ENCODE assay signal across 21 cellular contexts in genomic region chr10:3132036-3133025, GRCh38. TPM values are rescaled to one million over a fixed set of nuclear protein-coding genes. Genes with fewer than 3 reads are reported as not detected.
A peak's percentile ranks its signal among the peaks of the same experiment; 100 is the strongest.
DNase-seq lines count a peak whose midpoint lies in the region; ATAC-seq and TF ChIP-seq lines count a peak whose summit lies in the region.
"Had no signal": no experiment of that assay in that cellular context is flagged by ENCODE, and none has a peak within 500 bp of the region (broad histone marks: within the 10 kb centered on the region; RNA-seq: fewer than 3 reads in every experiment).

No MANE protein-coding gene starts in this region.

- no peak overlapping the region for H4K12ac ChIP-seq in trophoblast cell (ENCODE audit: low read depth, low read length)

- H3K4me3 Mint-ChIP-seq in endodermal cell = no peak overlapping the region
- H3K4me3 Mint-ChIP-seq: naive thymus-derived CD8-positive, alpha-beta T cell; T-helper 2 cell treated with Interferon-gamma antibody and Interleukin-4, amounts not matched to agents 5 μg/mL and 100 μg/mL, for 36 hours had no signal

- H3K27me3 ChIP-seq in endodermal cell (ENCODE audit: control insufficient read depth, insufficient read depth, low read length, poor library complexity, severe bottlenecking) (no peaks in the 10 kb centered on the region), trophoblast cell (ENCODE audit: insufficient read depth, low read length) (no peaks in the 10 kb centered on the region)
- H3K27me3 ChIP-seq: stomach had no signal

- peaks cover 1% of the 10 kb centered on the region for H3K9me3 Mint-ChIP-seq in endodermal cell
- H3K9me3 Mint-ChIP-seq: T-helper 2 cell treated with Interferon-gamma antibody and Interleukin-4, amounts not matched to agents 5 μg/mL and 100 μg/mL, for 36 hours had no signal

- H3K4me3 ChIP-seq in endodermal cell (ENCODE audit: low read length) = no peak overlapping the region
- no peak overlapping the region for H3K4me3 ChIP-seq in trophoblast cell (ENCODE audit: low read depth, low read length)
- H3K4me3 ChIP-seq: lung, stomach had no signal

- H3K4me2 ChIP-seq in trophoblast cell (ENCODE audit: low read length) = no peak overlapping the region

- no peak overlapping the region for H3K4ac ChIP-seq in trophoblast cell (ENCODE audit: low read depth, low read length)

- no peaks in the 10 kb centered on the region for H3K27me3 Mint-ChIP-seq in endodermal cell (ENCODE audit: insufficient read depth)
- H3K27me3 Mint-ChIP-seq: naive thymus-derived CD8-positive, alpha-beta T cell had no signal

- peak overlapping the region; percentile 76 for H3K18ac ChIP-seq in trophoblast cell (ENCODE audit: low read length)

- no peak overlapping the region for H2BK12ac ChIP-seq in trophoblast cell (ENCODE audit: low read length)

- no peak overlapping the region for H4K8ac ChIP-seq in trophoblast cell (ENCODE audit: low read depth, low read length)

- no peak overlapping the region for H2AK5ac ChIP-seq in trophoblast cell (ENCODE audit: low read length)

- DNase-seq in DMS53 (lab: John Stamatoyannopoulos, UW) (peak; percentile 15), DMS53 treated with DMSO at 0.1 percent for 48 hours (lab: John Stamatoyannopoulos, UW; ENCODE audit: unreplicated experiment) (no peak), RPMI7951 (ENCODE audit: low read depth) (peak; percentile 54), endodermal cell (no peak), trophoblast cell (peak; percentile 30 to 51)
- DNase-seq: amygdala; cerebellar nuclear complex; DND-41; Karpas-422; naive thymus-derived CD8-positive, alpha-beta T cell; NCI-H146; NCI-H226; stimulated activated CD4-positive, alpha-beta T cell treated with anti-CD3 and anti-CD28 coated beads, Interleukin-15, amount 100 ng/mL, for 24 hours; stomach had no signal

- no peaks in the 10 kb centered on the region for H3K79me1 ChIP-seq in trophoblast cell (ENCODE audit: low read length)

- whole genome bisulfite sequencing in endodermal cell (ENCODE audit: insufficient coverage in 1 of 2, insufficient read length in 1 of 2), 2 experiments = 94 to 95% methylated on average over 11 to 22 of the region's 22 CpGs
- WGBS in trophoblast cell (ENCODE audit: extremely low coverage, insufficient coverage, insufficient read length) = no CpG with 5 or more reads among the region's 22 CpGs

- H3K27ac Mint-ChIP-seq in endodermal cell = peak overlapping the region; percentile 38
- H3K27ac Mint-ChIP-seq: T-helper 2 cell treated with Interferon-gamma antibody and Interleukin-4, amounts not matched to agents 5 μg/mL and 100 μg/mL, for 36 hours had no signal

- ATAC-seq in HG02885 (IDR thresholded peaks at IDR 0.05; ENCODE audit: poor library complexity, unreplicated experiment) (no peak), HG02870 (IDR thresholded peaks at IDR 0.05; ENCODE audit: unreplicated experiment) (no peak), GM21367 (IDR thresholded peaks at IDR 0.05; ENCODE audit: unreplicated experiment) (no peak)
- ATAC-seq: naive thymus-derived CD8-positive, alpha-beta T cell had no signal

- no peak overlapping the region for H3K23ac ChIP-seq in trophoblast cell (ENCODE audit: low read length)

- no peak overlapping the region for H2BK120ac ChIP-seq in trophoblast cell (ENCODE audit: insufficient read depth, low read length, poor library complexity)

- H3K4me1 ChIP-seq in endodermal cell (ENCODE audit: control insufficient read depth, insufficient read depth, low read length) = no peaks in the 10 kb centered on the region
- no peaks in the 10 kb centered on the region for H3K4me1 ChIP-seq in trophoblast cell (ENCODE audit: control insufficient read depth in 1 of 2, insufficient read depth in 2 of 2, low read length in 2 of 2)

- peaks cover 1% of the 10 kb centered on the region for H3K4me1 Mint-ChIP-seq in endodermal cell

- H3K9me3 ChIP-seq in endodermal cell (ENCODE audit: control insufficient read depth, low read length) (no peaks in the 10 kb centered on the region), trophoblast cell (ENCODE audit: insufficient read depth, low read depth, low read length) (peaks cover 2% of the 10 kb centered on the region)

- peaks cover 74% of the 10 kb centered on the region for H3K36me3 Mint-ChIP-seq in endodermal cell (ENCODE audit: low read depth)

- no peak overlapping the region for H4K91ac ChIP-seq in trophoblast cell (ENCODE audit: low read depth, low read length)

- H3K14ac ChIP-seq in trophoblast cell (ENCODE audit: low read length) = no peak overlapping the region

- no peak overlapping the region for H2AFZ ChIP-seq in trophoblast cell (ENCODE audit: insufficient read depth, low read length, poor library complexity)

- no peak overlapping the region for H2BK5ac ChIP-seq in trophoblast cell (ENCODE audit: low read depth, low read length, poor library complexity)

- H3K79me2 ChIP-seq in trophoblast cell (ENCODE audit: control insufficient read depth, insufficient read depth, low read length, poor library complexity) = no peaks in the 10 kb centered on the region

- no peak overlapping the region for H3K27ac ChIP-seq in endodermal cell (ENCODE audit: low read depth, low read length)
- no peak overlapping the region for H3K27ac ChIP-seq in trophoblast cell (ENCODE audit: low read depth, low read length)
- H3K27ac ChIP-seq: 22Rv1, C4-2B, stomach had no signal

- H3K36me3 ChIP-seq in endodermal cell (ENCODE audit: control insufficient read depth, insufficient read depth, low read length) = peaks cover 45% of the 10 kb centered on the region
- H3K36me3 ChIP-seq in trophoblast cell (ENCODE audit: control insufficient read depth in 1 of 2, insufficient read depth in 2 of 2, low read length in 2 of 2) = peaks cover 76 to 86% of the 10 kb centered on the region in 2 experiments

- no peak overlapping the region for H3K9ac ChIP-seq in endodermal cell (ENCODE audit: extremely low read depth, low read length, poor library complexity, severe bottlenecking)
- no peak overlapping the region for H3K9ac ChIP-seq in trophoblast cell (ENCODE audit: low read length)

- no peak for TF ChIP-seq CTCF in endodermal cell (conservative IDR thresholded peaks at IDR 0.05)

RNA-seq across cellular contexts. Expression of gene PITRM1, which starts 40.3 kb away (rescaled TPM):
- 61.2 and 62.5 TPM in 2 replicates for total RNA-seq in RPMI7951 (2014; rRNA removed; shearing (Covaris generic))
- total RNA-seq in endodermal cell = 10 to 100 TPM; 45.3 to 50.2 TPM
- 47.0 TPM for polyA plus RNA-seq in endodermal cell (2013, experiment 1 of 2)
- 39.2 TPM for polyA plus RNA-seq in endodermal cell (2013, experiment 2 of 2)
- 38.5 and 39.4 TPM in 2 replicates for polyA plus RNA-seq in trophoblast cell (2013)

Comparison
In these comparisons a context has a peak if more than half of its experiments do, and no peak if none do; other contexts are left out.
1. DNase-seq: peak in DMS53 (single experiment), RPMI7951 (single experiment) and trophoblast cell (2 of 2); none in DMS53 treated with DMSO at 0.1 percent for 48 hours (single experiment) and endodermal cell (single experiment).